In the genomic region with DNA sequence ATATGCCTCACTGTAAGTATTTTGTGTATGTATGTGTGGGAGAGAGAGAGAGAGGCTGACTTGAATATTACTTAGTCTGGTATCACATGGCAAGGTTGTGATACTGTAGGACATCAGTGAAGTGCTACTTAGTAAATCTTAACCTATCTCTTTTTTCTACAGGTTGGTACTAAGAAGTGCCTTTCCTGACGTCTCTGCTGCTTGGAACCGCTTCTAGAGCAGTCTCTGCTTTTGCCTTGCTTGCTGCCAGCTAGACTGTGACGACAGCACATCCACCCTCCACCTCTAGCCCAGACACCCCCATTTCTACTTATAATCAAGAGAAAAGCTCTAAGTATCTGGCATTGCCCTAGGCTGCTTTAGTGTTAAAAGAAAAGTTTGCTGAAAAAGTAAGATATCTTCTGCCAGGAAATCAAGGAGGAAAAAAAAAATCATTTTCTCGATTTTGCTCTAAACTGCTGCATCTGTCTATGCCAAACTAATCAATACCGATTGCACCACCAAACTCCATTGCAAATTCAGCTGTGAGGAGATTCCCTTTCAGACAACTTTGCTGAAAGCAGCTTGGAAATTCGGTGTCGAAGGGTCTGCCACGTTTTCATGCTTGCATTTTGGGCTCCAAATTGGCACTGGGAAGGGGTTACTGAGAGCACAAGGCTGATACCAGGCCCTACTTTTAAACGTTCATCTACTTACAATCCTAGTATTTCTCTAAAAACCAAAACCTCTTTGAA, we compare ENCODE assay signal across 8 cellular contexts. TPM values are rescaled to one million over a fixed set of nuclear protein-coding genes. Genes with fewer than 3 reads are reported as not detected.
DNase-seq lines count a peak whose midpoint lies in the region; ATAC-seq and TF ChIP-seq lines count a peak whose summit lies in the region.

No MANE protein-coding gene starts in this region.

- TF ChIP-seq CTCF in esophagus muscularis mucosa (IDR thresholded peaks at IDR 0.05), result no peak
- no peak for TF ChIP-seq CTCF in retinal pigment epithelial cell (conservative IDR thresholded peaks at IDR 0.05; ENCODE audit: low read depth, low read length)

- DNase-seq in DMS 273 (lab: John Stamatoyannopoulos, UW; ENCODE audit: unreplicated experiment) (peak; percentile 81), DMS 273 treated with DMSO at 0.1 percent for 48 hours (lab: John Stamatoyannopoulos, UW) (no peak), T-helper 1 cell (peak in 4 of 5 donors; percentile 37 to 52 (median 46)), esophagus muscularis mucosa (ENCODE audit: extremely low spot score) (no peak), retinal pigment epithelial cell (ENCODE audit: low read depth) (no peak), HuH-7.5 (ENCODE audit: low spot score) (no peak)

- ATAC-seq in GM18870 (IDR thresholded peaks at IDR 0.05; ENCODE audit: unreplicated experiment), result no peak
- no peak for ATAC-seq in GM21515 (IDR thresholded peaks at IDR 0.05; ENCODE audit: unreplicated experiment)

- H3K27me3 ChIP-seq in esophagus muscularis mucosa, result no peaks in the 10 kb centered on the region

- H3K9me3 ChIP-seq in esophagus muscularis mucosa, result no peaks in the 10 kb centered on the region

- H3K4me1 ChIP-seq in esophagus muscularis mucosa, result peaks cover 58 to 94% (median 87%) of the 10 kb centered on the region in 4 donors

- peaks cover 0 to 5% (median 0%) of the 10 kb centered on the region in 4 donors for H3K36me3 ChIP-seq in esophagus muscularis mucosa

- 31% methylated on average over 9 of the region's 9 CpGs for WGBS in esophagus muscularis mucosa

- intact Hi-C loops in esophagus muscularis mucosa (cut with DNase I), result no loop called here

- H3K4me3 ChIP-seq in esophagus muscularis mucosa (peak overlapping the region; percentile 43 to 60 (median 52)), retinal pigment epithelial cell (ENCODE audit: low read length) (peak overlapping the region; percentile 68)

- H3K27ac ChIP-seq in esophagus muscularis mucosa (replicated peaks in 1 of 4), result peak overlapping the region; percentile 77 to 84 (median 84)

- no peak for TF ChIP-seq POLR2A in esophagus muscularis mucosa (IDR thresholded peaks at IDR 0.05; ENCODE audit: low read depth)

- TF ChIP-seq EP300 in esophagus muscularis mucosa (IDR thresholded peaks at IDR 0.05), result no peak

RNA-seq across cellular contexts. Expression of a gene that starts 30.7 kb away (rescaled TPM):
- 100 to 1,000 TPM; 635 to 868 (median 720) TPM for total RNA-seq in esophagus muscularis mucosa

Comparison
In these comparisons a context has a peak if more than half of its experiments do, and no peak if none do; other contexts are left out.
1. DNase-seq: peak in DMS 273 (single experiment) and T-helper 1 cell (4 of 5); none in DMS 273 treated with DMSO at 0.1 percent for 48 hours (single experiment), esophagus muscularis mucosa (single experiment), retinal pigment epithelial cell (single experiment) and HuH-7.5 (single experiment).